ENCODE assay signal across 12 cellular contexts in the genomic region with DNA sequence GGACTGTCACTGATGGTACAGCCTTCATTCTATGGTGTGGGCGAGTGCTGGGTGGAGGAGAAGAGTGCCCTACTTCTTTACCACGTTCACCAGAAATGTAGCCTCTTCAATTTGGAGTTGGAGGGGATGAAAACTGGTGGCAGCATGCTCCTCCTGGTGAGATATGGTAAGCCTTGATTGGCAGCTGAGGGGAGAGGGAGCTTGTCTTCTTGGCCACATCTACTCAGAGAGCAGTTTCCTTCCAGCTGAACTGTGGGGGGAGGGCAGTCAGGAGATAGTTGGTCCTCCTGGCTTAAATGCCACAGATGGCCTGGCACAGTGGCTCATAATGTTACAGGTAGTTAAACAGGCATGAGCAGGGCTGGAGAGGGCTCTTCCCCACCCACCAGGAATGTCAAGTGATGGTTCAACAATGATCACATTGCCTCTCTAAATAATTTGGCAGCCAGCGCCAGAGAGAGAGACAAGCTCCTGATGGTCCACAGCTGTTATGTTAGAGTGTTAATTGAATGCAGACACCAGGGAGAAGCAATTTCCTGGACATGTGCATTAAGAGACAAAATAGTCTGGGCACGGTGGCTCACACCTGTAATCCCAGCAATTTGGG. TPM values are rescaled to one million over a fixed set of nuclear protein-coding genes. Genes with fewer than 3 reads are reported as not detected.
DNase-seq lines count a peak whose midpoint lies in the region; TF ChIP-seq lines count a peak whose summit lies in the region.
"Had no signal": no experiment of that assay in that cellular context is flagged by ENCODE, and none has a peak within 500 bp of the region (broad histone marks: within the 10 kb centered on the region; RNA-seq: fewer than 3 reads in every experiment).

No MANE protein-coding gene starts in this region.

- no peak for TF ChIP-seq CTCF in fibroblast of the aortic adventitia (IDR thresholded peaks at IDR 0.05; ENCODE audit: insufficient read depth, low read length)

- peak; percentile 39 for DNase-seq in DMS53 (lab: John Stamatoyannopoulos, UW)
- DNase-seq in DMS53 treated with DMSO at 0.1 percent for 48 hours (lab: John Stamatoyannopoulos, UW; ENCODE audit: unreplicated experiment), result no peak
- DNase-seq in NCI-H1105 (lab: John Stamatoyannopoulos, UW), result peak; percentile 55
- peak; percentile 96 to 99 for DNase-seq in NCI-H524 (lab: John Stamatoyannopoulos, UW)
- peak; percentile 38 for DNase-seq in fibroblast of the aortic adventitia (ENCODE audit: low read depth)
- DNase-seq in KBM-7, result no peak
- no peak for DNase-seq in SK-N-DZ (ENCODE audit: low spot score)
- no peak for DNase-seq in activated CD4-positive, CD25-positive, alpha-beta regulatory T cell treated with anti-CD3 and anti-CD28 coated beads, Interleukin-2, amount 50 U/mL, for 72 hours
- DNase-seq: activated T-cell treated with anti-CD3 and anti-CD28 coated beads, Interleukin-2, amount 50 U/mL, for 72 hours; stimulated activated CD4-positive, alpha-beta T cell treated with anti-CD3 and anti-CD28 coated beads, Interleukin-12 subunit alpha, Interleukin-12 subunit beta, amount 100 ng/mL, for 4 hours had no signal

- in situ Hi-C loops in KBM-7 (cut with MboI; ENCODE audit: low pct_unique_long_range_greater_than_20kb, low sequenced_read_pairs), result no loop called here

- H3K4me3 ChIP-seq in fibroblast of the aortic adventitia (ENCODE audit: low read depth, low read length), result no peak overlapping the region
- H3K4me3 ChIP-seq: breast epithelium, tibial nerve had no signal

RNA-seq across cellular contexts. Expression of a gene that starts 9.0 kb away (rescaled TPM):
- total RNA-seq in fibroblast of the aortic adventitia (ENCODE audit: low replicate concordance), result 23.4 and 90.5 TPM in 2 replicates
- polyA plus RNA-seq in SK-N-DZ (2014; cell fraction: cytosol; rRNA removed), result 50.3 and 54.8 TPM in 2 replicates
- 24.1 and 54.7 TPM in 2 replicates for polyA plus RNA-seq in SK-N-DZ (2014; cell fraction: nucleus; rRNA removed)

RNA-seq across cellular contexts. Expression of a gene that starts 18.6 kb away (rescaled TPM):
- total RNA-seq in fibroblast of the aortic adventitia (ENCODE audit: low replicate concordance), result 1.5 TPM in 2 replicates
- polyA plus RNA-seq in SK-N-DZ (2014; cell fraction: cytosol; rRNA removed), result 0.80 and 1.8 TPM in 2 replicates
- polyA plus RNA-seq in SK-N-DZ (2014; cell fraction: nucleus; rRNA removed), result 20.8 and 35.5 TPM in 2 replicates

RNA-seq across cellular contexts. Expression of a gene that starts 36.0 kb away (rescaled TPM):
- total RNA-seq in fibroblast of the aortic adventitia (ENCODE audit: low replicate concordance), result 15.8 and 19.8 TPM in 2 replicates
- polyA plus RNA-seq in SK-N-DZ (2014; cell fraction: cytosol; rRNA removed), result 58.9 and 69.6 TPM in 2 replicates
- polyA plus RNA-seq in SK-N-DZ (2014; cell fraction: nucleus; rRNA removed), result 80.0 and 87.0 TPM in 2 replicates

RNA-seq across cellular contexts. Expression of a gene that starts 40.2 kb away (rescaled TPM):
- total RNA-seq in fibroblast of the aortic adventitia (ENCODE audit: low replicate concordance), result 0.09 and 0.16 TPM in 2 replicates
- 4.4 and 5.4 TPM in 2 replicates for polyA plus RNA-seq in SK-N-DZ (2014; cell fraction: cytosol; rRNA removed)
- polyA plus RNA-seq in SK-N-DZ (2014; cell fraction: nucleus; rRNA removed), result 6.4 and 6.9 TPM in 2 replicates

RNA-seq across cellular contexts. Expression of a gene that starts 51.4 kb away (rescaled TPM):
- 1.9 and 2.8 TPM in 2 replicates for total RNA-seq in fibroblast of the aortic adventitia (ENCODE audit: low replicate concordance)
- 71.9 and 73.6 TPM in 2 replicates for polyA plus RNA-seq in SK-N-DZ (2014; cell fraction: cytosol; rRNA removed)
- 65.6 and 101 TPM in 2 replicates for polyA plus RNA-seq in SK-N-DZ (2014; cell fraction: nucleus; rRNA removed)

Comparison
In these comparisons a context has a peak if more than half of its experiments do, and no peak if none do; other contexts are left out.
1. DNase-seq: peak in DMS53 (single experiment), NCI-H1105 (single experiment), NCI-H524 (2 of 2) and fibroblast of the aortic adventitia (single experiment); none in DMS53 treated with DMSO at 0.1 percent for 48 hours (single experiment), KBM-7 (single experiment), SK-N-DZ (single experiment) and activated CD4-positive, CD25-positive, alpha-beta regulatory T cell treated with anti-CD3 and anti-CD28 coated beads, Interleukin-2, amount 50 U/mL, for 72 hours (single experiment).